Comparison of ENCODE assay signal across 15 cellular contexts in genomic region chr5:41893074-41893851, GRCh38. TPM values are rescaled to one million over a fixed set of nuclear protein-coding genes. Genes with fewer than 3 reads are reported as not detected.
DNase-seq lines count a peak whose midpoint lies in the region; ATAC-seq and TF ChIP-seq lines count a peak whose summit lies in the region.
"Had no signal": no experiment of that assay in that cellular context is flagged by ENCODE, and none has a peak within 500 bp of the region (broad histone marks: within the 10 kb centered on the region; RNA-seq: fewer than 3 reads in every experiment).

No MANE protein-coding gene starts in this region.

- peak; percentile 62 for ATAC-seq in GM18508 (IDR thresholded peaks at IDR 0.05; ENCODE audit: insufficient read depth, unreplicated experiment)
- ATAC-seq in GM19455 (IDR thresholded peaks at IDR 0.05; ENCODE audit: unreplicated experiment), result peak; percentile 84
- ATAC-seq in HG02943 (IDR thresholded peaks at IDR 0.05; ENCODE audit: low read depth, unreplicated experiment), result peak; percentile 68
- ATAC-seq: mucosa of descending colon, psoas muscle had no signal

- H3K4me3 ChIP-seq in spleen, result peak overlapping the region in 1 of 8 donors; percentile 6
- H3K4me3 ChIP-seq: adrenal gland, mucosa of descending colon, psoas muscle had no signal

- peaks cover 0 to 20% (median 0%) of the 10 kb centered on the region in 7 donors for H3K27me3 ChIP-seq in spleen (replicated peaks in 1 of 7)

- no peaks in the 10 kb centered on the region for H3K36me3 ChIP-seq in spleen
- H3K36me3 ChIP-seq: adrenal gland had no signal

- peaks cover 0 to 4% (median 0%) of the 10 kb centered on the region in 6 donors for H3K4me1 ChIP-seq in spleen
- H3K4me1 ChIP-seq: adrenal gland, psoas muscle had no signal

- peaks cover 3% of the 10 kb centered on the region for H3K36me3 Mint-ChIP-seq in T-helper 2 cell treated with Interferon-gamma antibody and Interleukin-4, amounts not matched to agents 5 μg/mL and 100 μg/mL, for 36 hours (ENCODE audit: low read depth)

- 74 to 83% (median 77%) methylated on average over 3 of the region's 3 CpGs for WGBS in spleen, 5 donors

- peaks cover 22% of the 10 kb centered on the region for H3K27me3 Mint-ChIP-seq in T-helper 2 cell treated with Interferon-gamma antibody and Interleukin-4, amounts not matched to agents 5 μg/mL and 100 μg/mL, for 36 hours (ENCODE audit: low read depth)

- H3K4me3 Mint-ChIP-seq in T-helper 2 cell treated with Interferon-gamma antibody and Interleukin-4, amounts not matched to agents 5 μg/mL and 100 μg/mL, for 36 hours, result peak overlapping the region; percentile 62
- H3K4me3 Mint-ChIP-seq: dendritic cell treated with granulocyte-macrophage colony-stimulating factor and Interleukin-4, amounts not matched to agents 40 ng/mL and 50 ng/mL, for 4 days had no signal

- peak overlapping the region in 4 of 8 donors; percentile 4 to 57 (median 38) for H3K27ac ChIP-seq in spleen
- H3K27ac ChIP-seq: adrenal gland, psoas muscle had no signal

- TF ChIP-seq POLR2A in spleen (IDR thresholded peaks at IDR 0.05), result no peak

- no peak for DNase-seq in T-helper 2 cell treated with Interferon-gamma antibody and Interleukin-4, amounts not matched to agents 5 μg/mL and 100 μg/mL, for 36 hours (ENCODE audit: low spot score)
- DNase-seq in NCI-H2196 treated with DMSO at 0.1 percent for 48 hours (lab: John Stamatoyannopoulos, UW; ENCODE audit: unreplicated experiment), result no peak
- no peak for DNase-seq in NCI-H524 treated with DMSO at 0.1 percent for 48 hours (lab: John Stamatoyannopoulos, UW)
- DNase-seq in spleen, result no peak
- DNase-seq in Ammon's horn (ENCODE audit: low spot score), result no peak
- DNase-seq: activated CD8-positive, alpha-beta memory T cell treated with anti-CD3 and anti-CD28 coated beads for 24 hours; adrenal gland; mucosa of descending colon; NCI-H1417 treated with DMSO at 0.1 percent for 48 hours; psoas muscle; stimulated activated CD4-positive, alpha-beta T cell treated with anti-CD3 and anti-CD28 coated beads, Interleukin-4, amount 100 ng/mL, for 4 hours had no signal

- no peak for TF ChIP-seq CTCF in spleen (IDR thresholded peaks at IDR 0.05 in 8 of 11, conservative IDR thresholded peaks at IDR 0.05 in 3 of 11)

- intact Hi-C loops in spleen (cut with DNase I; ENCODE audit: low total_unique reads), result no loop called here

- H3K4me1 Mint-ChIP-seq in T-helper 2 cell treated with Interferon-gamma antibody and Interleukin-4, amounts not matched to agents 5 μg/mL and 100 μg/mL, for 36 hours (ENCODE audit: low read depth), result peaks cover 28% of the 10 kb centered on the region

- no peaks in the 10 kb centered on the region for H3K9me3 Mint-ChIP-seq in T-helper 2 cell treated with Interferon-gamma antibody and Interleukin-4, amounts not matched to agents 5 μg/mL and 100 μg/mL, for 36 hours
- H3K9me3 Mint-ChIP-seq: dendritic cell treated with granulocyte-macrophage colony-stimulating factor and Interleukin-4, amounts not matched to agents 40 ng/mL and 50 ng/mL, for 4 days had no signal

- no peaks in the 10 kb centered on the region for H3K9me3 ChIP-seq in spleen
- H3K9me3 ChIP-seq: adrenal gland, mucosa of descending colon, psoas muscle had no signal

- H3K27ac Mint-ChIP-seq in T-helper 2 cell treated with Interferon-gamma antibody and Interleukin-4, amounts not matched to agents 5 μg/mL and 100 μg/mL, for 36 hours, result peak overlapping the region; percentile 47
- H3K27ac Mint-ChIP-seq: dendritic cell treated with granulocyte-macrophage colony-stimulating factor and Interleukin-4, amounts not matched to agents 40 ng/mL and 50 ng/mL, for 4 days had no signal

RNA-seq across cellular contexts. Expression of gene RIMOC1, which starts 10.9 kb away (rescaled TPM):
- total RNA-seq in spleen, result 10 to 100 TPM; 20.4 to 29.3 (median 23.5) TPM
- polyA plus RNA-seq in spleen, result 1 to 10 TPM; 4.5 to 7.0 (median 5.3) TPM

RNA-seq across cellular contexts. Expression of gene OXCT1, which starts 23.0 kb away (rescaled TPM):
- 10 to 100 TPM; 11.0 to 16.7 (median 14.2) TPM for total RNA-seq in spleen
- 10 to 100 TPM in 2 of 3 donors, 1 to 10 TPM in 1; 7.0 to 11.9 (median 10.1) TPM for polyA plus RNA-seq in spleen

RNA-seq across cellular contexts. Expression of gene FBXO4, which starts 31.8 kb away (rescaled TPM):
- total RNA-seq in spleen, result 10 to 100 TPM; 12.8 to 24.6 (median 16.3) TPM
- 10 to 100 TPM; 16.4 to 19.7 (median 19.4) TPM for polyA plus RNA-seq in spleen
